In the genomic region with DNA sequence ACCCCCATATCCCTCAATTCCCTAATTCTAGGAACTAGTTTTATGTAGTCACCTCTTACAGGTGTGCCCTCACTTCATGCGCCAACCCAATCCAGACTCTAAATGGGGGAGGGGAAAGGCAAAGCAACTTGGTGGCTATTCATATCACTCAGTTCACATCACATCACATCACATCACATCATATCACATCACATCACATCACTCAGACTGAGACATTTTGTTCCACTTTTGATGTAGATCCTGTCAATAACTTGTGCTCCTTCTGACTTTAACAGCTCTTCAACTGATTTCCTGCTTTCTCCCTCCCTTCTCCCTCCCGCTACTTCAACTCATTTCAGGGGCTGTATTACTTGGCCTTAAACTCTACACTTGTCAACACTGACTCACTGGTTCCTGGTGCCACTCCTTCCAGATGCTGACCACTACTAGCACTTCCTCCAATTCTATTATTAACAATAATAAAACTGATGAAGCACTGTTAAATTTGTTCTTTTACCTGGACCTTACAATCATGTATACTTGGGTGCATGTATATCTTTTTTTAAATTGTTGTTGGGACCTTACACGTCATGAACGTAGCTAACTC, we compare ENCODE assay signal across 18 cellular contexts. TPM values are rescaled to one million over a fixed set of nuclear protein-coding genes. Genes with fewer than 3 reads are reported as not detected.
DNase-seq lines count a peak whose midpoint lies in the region; ATAC-seq, FAIRE-seq and TF ChIP-seq lines count a peak whose summit lies in the region.
"Had no signal": no experiment of that assay in that cellular context is flagged by ENCODE, and none has a peak within 500 bp of the region (broad histone marks: within the 10 kb centered on the region; RNA-seq: fewer than 3 reads in every experiment).

No MANE protein-coding gene starts in this region.

- H3K9ac ChIP-seq in BLaER1 treated with 17β-estradiol and CSF1 and Interleukin-3, amounts not matched to agents 10 nM and 100 nM = no peak overlapping the region; a peak in 1 of 22 replicates
- H3K9ac ChIP-seq in fibroblast of lung (ENCODE audit: insufficient read depth, low read length) (no peak overlapping the region), neural cell (ENCODE audit: low read length) (no peak overlapping the region)
- H3K9ac ChIP-seq: neural progenitor cell had no signal

- TF ChIP-seq EP300 in neural cell (conservative IDR thresholded peaks at IDR 0.05; ENCODE audit: poor library complexity, severe bottlenecking) = peak; percentile 74

- H3K4me1 ChIP-seq in BLaER1 treated with 17β-estradiol and CSF1 and Interleukin-3, amounts not matched to agents 10 nM and 100 nM = peaks cover 13 to 50% (median 21%) of the 10 kb centered on the region in 10 experiments; a peak in 18 of 20 replicates
- H3K4me1 ChIP-seq in fibroblast of lung (ENCODE audit: control insufficient read depth, extremely low read depth, insufficient read depth, low read length) = no peaks in the 10 kb centered on the region
- H3K4me1 ChIP-seq: right lobe of liver had no signal

- no peak overlapping the region for H3K4me3 ChIP-seq in BLaER1 treated with 17β-estradiol and CSF1 and Interleukin-3, amounts not matched to agents 10 nM and 100 nM
- no peak overlapping the region for H3K4me3 ChIP-seq in MG63
- H3K4me3 ChIP-seq in fibroblast of lung (replicated peaks in 1 of 4; ENCODE audit: control extremely low read depth in 1 of 4, insufficient read depth in 1 of 4, low read depth in 3 of 4, low read length in 4 of 4) = no peak overlapping the region
- H3K4me3 ChIP-seq in neural cell (ENCODE audit: low read length) = no peak overlapping the region
- H3K4me3 ChIP-seq: neural progenitor cell, right lobe of liver had no signal

- H3K9me3 ChIP-seq in BLaER1 treated with 17β-estradiol and CSF1 and Interleukin-3, amounts not matched to agents 10 nM and 100 nM (replicated peaks in 1 of 11) = peaks cover 0 to 17% (median 10%) of the 10 kb centered on the region in 11 experiments; a peak in 16 of 22 replicates
- H3K9me3 ChIP-seq in MG63 (no peaks in the 10 kb centered on the region), fibroblast of lung (ENCODE audit: control insufficient read depth, insufficient read depth, low read depth, low read length) (no peaks in the 10 kb centered on the region), neural cell (ENCODE audit: low read length) (no peaks in the 10 kb centered on the region)
- H3K9me3 ChIP-seq: right lobe of liver had no signal

- H3K27ac ChIP-seq in BLaER1 treated with 17β-estradiol and CSF1 and Interleukin-3, amounts not matched to agents 10 nM and 100 nM = peak overlapping the region in 3 of 11 experiments; percentile 0 to 51 (median 8); a peak in 3 of 22 replicates
- H3K27ac ChIP-seq in fibroblast of lung (ENCODE audit: insufficient read depth, low read length) (no peak overlapping the region), neural cell (ENCODE audit: low read length) (no peak overlapping the region)
- H3K27ac ChIP-seq: neural progenitor cell, right lobe of liver had no signal

- peaks cover 77 to 100% (median 97%) of the 10 kb centered on the region in 11 experiments for H3K27me3 ChIP-seq in BLaER1 treated with 17β-estradiol and CSF1 and Interleukin-3, amounts not matched to agents 10 nM and 100 nM
- H3K27me3 ChIP-seq in MG63 (no peaks in the 10 kb centered on the region), fibroblast of lung (ENCODE audit: control insufficient read depth, insufficient read depth, low read length) (no peaks in the 10 kb centered on the region), neural cell (ENCODE audit: insufficient read depth, low read depth, low read length) (no peaks in the 10 kb centered on the region)
- H3K27me3 ChIP-seq: neural progenitor cell had no signal

- H3K4me2 ChIP-seq in BLaER1 treated with 17β-estradiol and CSF1 and Interleukin-3, amounts not matched to agents 10 nM and 100 nM = peak overlapping the region in 9 of 11 experiments; percentile 2 to 62 (median 38); a peak in 17 of 22 replicates
- H3K4me2 ChIP-seq in fibroblast of lung (ENCODE audit: extremely low read depth, insufficient read depth, low read length) = no peak overlapping the region
- no peak overlapping the region for H3K4me2 ChIP-seq in neural cell (ENCODE audit: low read length)
- H3K4me2 ChIP-seq: neural progenitor cell had no signal

- no peaks in the 10 kb centered on the region for H3K36me3 ChIP-seq in BLaER1 treated with 17β-estradiol and CSF1 and Interleukin-3, amounts not matched to agents 10 nM and 100 nM
- H3K36me3 ChIP-seq in MG63 = no peaks in the 10 kb centered on the region
- no peaks in the 10 kb centered on the region for H3K36me3 ChIP-seq in fibroblast of lung (ENCODE audit: control insufficient read depth, insufficient read depth, low read length)
- no peaks in the 10 kb centered on the region for H3K36me3 ChIP-seq in neural cell (ENCODE audit: insufficient read depth, low read length)
- H3K36me3 ChIP-seq: neural progenitor cell, right lobe of liver had no signal

- TF ChIP-seq CTCF in fibroblast of lung (conservative IDR thresholded peaks at IDR 0.05 in 1 of 2, IDR thresholded peaks at IDR 0.05 in 1 of 2; ENCODE audit: low read depth in 1 of 2, low read length in 2 of 2) = no peak
- TF ChIP-seq CTCF in neural cell (IDR thresholded peaks at IDR 0.05; ENCODE audit: poor library complexity, severe bottlenecking) = no peak

- DNase-seq in MG63 (peak; percentile 38), fibroblast of lung (ENCODE audit: low read depth in 2 of 2) (peak; percentile 51 to 58), GM19239 (ENCODE audit: insufficient read length, low spot score) (no peak), COR-L47 (lab: John Stamatoyannopoulos, UW) (no peak), amygdala (lab: John Stamatoyannopoulos, UW) (no peak)
- DNase-seq: activated T-cell treated with anti-CD3 and anti-CD28 coated beads, Interleukin-2, amount 50 U/mL, for 4 hours; AML-193; NCI-H1417 treated with DMSO at 0.1 percent for 48 hours; NCI-H345; right lobe of liver; SIG-M5; stimulated activated CD4-positive, alpha-beta T cell treated with anti-CD3 and anti-CD28 coated beads, Interleukin-2, amount 100 ng/mL, for 48 hours; stimulated activated CD8-positive, alpha-beta memory T cell treated with anti-CD3 and anti-CD28 coated beads, Interleukin-4, amount 100 ng/mL, for 48 hours; T-helper 9 cell had no signal

- no peaks in the 10 kb centered on the region for H3K9me2 ChIP-seq in neural cell (ENCODE audit: insufficient read depth, low read length)

- FAIRE-seq in GM19239 (lab: Jason Lieb, UNC) = no peak

- no peak overlapping the region for H2AFZ ChIP-seq in fibroblast of lung (ENCODE audit: low read length)
- no peak overlapping the region for H2AFZ ChIP-seq in neural cell (ENCODE audit: low read depth, low read length)
- H2AFZ ChIP-seq: neural progenitor cell had no signal

- H4K20me1 ChIP-seq in BLaER1 treated with 17β-estradiol and CSF1 and Interleukin-3, amounts not matched to agents 10 nM and 100 nM = no peaks in the 10 kb centered on the region; a peak in 1 of 22 replicates
- H4K20me1 ChIP-seq in fibroblast of lung (ENCODE audit: control insufficient read depth, extremely low read depth, insufficient read depth, low read length) (no peaks in the 10 kb centered on the region), neural cell (ENCODE audit: insufficient read depth) (no peaks in the 10 kb centered on the region)

- ATAC-seq in HG02623 (IDR thresholded peaks at IDR 0.05; ENCODE audit: unreplicated experiment) = no peak
- ATAC-seq: activated T-cell treated with anti-CD3 and anti-CD28 coated beads, Interleukin-2, amount 50 U/mL, for 4 hours; right lobe of liver had no signal

- TF ChIP-seq RAD21 in neural cell (conservative IDR thresholded peaks at IDR 0.05) = no peak

- H3F3A ChIP-seq in neural cell (ENCODE audit: insufficient read depth, low read length, poor library complexity, severe bottlenecking) = no peaks in the 10 kb centered on the region

- H3K79me2 ChIP-seq in fibroblast of lung (ENCODE audit: control insufficient read depth, insufficient read depth, low read length) = no peaks in the 10 kb centered on the region
- no peaks in the 10 kb centered on the region for H3K79me2 ChIP-seq in neural cell (replicated peaks; ENCODE audit: insufficient read depth, low read length)

TF ChIP-seq in neural cell, 6 proteins besides CTCF, POLR2A, EP300 and RAD21 (continues in another document):
- no peak for TF ChIP-seq TAF1 (IDR thresholded peaks at IDR 0.05; ENCODE audit: low read depth)
- peak; percentile 28 for TF ChIP-seq POLR2AphosphoS5 (IDR thresholded peaks at IDR 0.05)
- TF ChIP-seq MXI1 (conservative IDR thresholded peaks at IDR 0.05; ENCODE audit: poor library complexity, severe bottlenecking) = no peak
- no peak for TF ChIP-seq EZH2 (IDR thresholded peaks at IDR 0.05; ENCODE audit: borderline replicate concordance, insufficient read depth, low read length, poor library complexity, severe bottlenecking)
- no peak for TF ChIP-seq SMC3 (conservative IDR thresholded peaks at IDR 0.05; ENCODE audit: poor library complexity)

RNA-seq across cellular contexts. Expression of a gene that starts 29.1 kb away (rescaled TPM):
- 112 and 140 TPM in 2 replicates for total RNA-seq in MG63 (2014; rRNA removed; shearing (Covaris generic); ENCODE audit: low replicate concordance)
- total RNA-seq in fibroblast of lung = 223 and 277 TPM in 2 replicates
- polyA plus RNA-seq in fibroblast of lung (210 and 262 TPM in 2 replicates), neural cell (3.8 and 8.0 TPM in 2 replicates)
- 146 and 158 TPM in 2 replicates for polyA plus RNA-seq in fibroblast of lung (2012)
- polyA minus RNA-seq in fibroblast of lung (ENCODE audit: low replicate concordance) (17.9 and 21.4 TPM in 2 replicates), neural cell (2.5 and 2.9 TPM in 2 replicates)

Comparison
In these comparisons a context has a peak if more than half of its experiments do, and no peak if none do; other contexts are left out.
1. H3K4me2 ChIP-seq: peak in BLaER1 treated with 17β-estradiol and CSF1 and Interleukin-3, amounts not matched to agents 10 nM and 100 nM (9 of 11); none in fibroblast of lung (single experiment) and neural cell (single experiment).
2. DNase-seq: peak in MG63 (single experiment) and fibroblast of lung (2 of 2); none in GM19239 (single experiment), COR-L47 (single experiment) and amygdala (0 of 56).